Comparison of ENCODE assay signal across 3 cellular contexts in genomic region chr3:105905328-105905727, GRCh38.
TF ChIP-seq lines count a peak whose summit lies in the region.

No MANE protein-coding gene starts in this region.

TF ChIP-seq in GM23338, 12 proteins besides CTCF, POLR2A, EP300 and RAD21 (continues in another document):
- no peak for TF ChIP-seq ZNF331 (CRISPR knock-in tag; IDR thresholded peaks at IDR 0.05; ENCODE audit: low read depth)
- no peak for TF ChIP-seq POLR2AphosphoS5 (IDR thresholded peaks at IDR 0.05; ENCODE audit: low read depth)
- TF ChIP-seq ZNF462 (CRISPR knock-in tag; IDR thresholded peaks at IDR 0.05): no peak
- TF ChIP-seq JUNB (IDR thresholded peaks at IDR 0.05; ENCODE audit: unreplicated experiment): no peak
- no peak for TF ChIP-seq NANOG (IDR thresholded peaks at IDR 0.05; ENCODE audit: borderline replicate concordance)
- TF ChIP-seq EZH2phosphoT487 (IDR thresholded peaks at IDR 0.05; ENCODE audit: unreplicated experiment): no peak
- no peak for TF ChIP-seq EZH2 (IDR thresholded peaks at IDR 0.05; ENCODE audit: low read depth, unreplicated experiment)

TF ChIP-seq in SK-N-SH treated with all-trans-retinoic acid at 6 μM for 48 hours, 23 proteins besides CTCF, POLR2A, EP300 and RAD21:
- TF ChIP-seq ARNTL (CRISPR knock-in tag; IDR thresholded peaks at IDR 0.05; ENCODE audit: borderline replicate concordance, low read depth) (no peak), TSHZ2 (CRISPR knock-in tag; IDR thresholded peaks at IDR 0.05) (no peak), ZFP3 (CRISPR knock-in tag; IDR thresholded peaks at IDR 0.05) (no peak), ESRRG (CRISPR knock-in tag; IDR thresholded peaks at IDR 0.05) (no peak), ISL1 (CRISPR knock-in tag; IDR thresholded peaks at IDR 0.05) (peak; percentile 73; the same call in 1 of the 2 replicates)

TF ChIP-seq in endothelial cell of umbilical vein, 7 proteins besides CTCF, POLR2A, EP300 and RAD21:
- no peak for TF ChIP-seq EZH2 (IDR thresholded peaks at IDR 0.05; ENCODE audit: borderline replicate concordance, low read depth, low read length, severe bottlenecking)
- TF ChIP-seq FOS (IDR thresholded peaks at IDR 0.05; ENCODE audit: borderline replicate concordance, insufficient read depth, low read length): peak; percentile 11
TF ChIP-seq in endothelial cell of umbilical vein: peak in this region for 1.
